ENCODE assay signal across 2 cellular contexts in genomic region chr15:31086344-31086743, GRCh38.
TF ChIP-seq lines count a peak whose summit lies in the region.

No MANE protein-coding gene starts in this region.

TF ChIP-seq in GM23338, 12 proteins besides CTCF, POLR2A, EP300 and RAD21:
- TF ChIP-seq ZNF114 (CRISPR knock-in tag; IDR thresholded peaks at IDR 0.05), result no peak
- no peak for TF ChIP-seq CREB1 (CRISPR knock-in tag; IDR thresholded peaks at IDR 0.05; ENCODE audit: low read depth)
- no peak for TF ChIP-seq ETS1 (IDR thresholded peaks at IDR 0.05)
- no peak for TF ChIP-seq EZH2 (IDR thresholded peaks at IDR 0.05; ENCODE audit: low read depth, unreplicated experiment)
- TF ChIP-seq STAT1 (IDR thresholded peaks at IDR 0.05; ENCODE audit: unreplicated experiment), result no peak
- TF ChIP-seq POLR2AphosphoS5 (IDR thresholded peaks at IDR 0.05; ENCODE audit: low read depth), result no peak
- TF ChIP-seq ZNF331 (CRISPR knock-in tag; IDR thresholded peaks at IDR 0.05; ENCODE audit: low read depth), result no peak
- no peak for TF ChIP-seq NANOG (IDR thresholded peaks at IDR 0.05; ENCODE audit: borderline replicate concordance)
- no peak for TF ChIP-seq JUNB (IDR thresholded peaks at IDR 0.05; ENCODE audit: unreplicated experiment)
- TF ChIP-seq EZH2phosphoT487 (IDR thresholded peaks at IDR 0.05; ENCODE audit: unreplicated experiment), result no peak
- TF ChIP-seq REST (IDR thresholded peaks at IDR 0.05; ENCODE audit: unreplicated experiment), result no peak
- TF ChIP-seq ZNF462 (CRISPR knock-in tag; IDR thresholded peaks at IDR 0.05), result no peak

TF ChIP-seq in H1, 55 proteins besides CTCF, POLR2A, EP300 and RAD21:
- TF ChIP-seq CHD1 (IDR thresholded peaks at IDR 0.05; ENCODE audit: low read depth, low read length), result no peak
- TF ChIP-seq TAF1 (IDR thresholded peaks at IDR 0.05; ENCODE audit: low read depth, low read length), result no peak
- TF ChIP-seq POLR2AphosphoS5 (IDR thresholded peaks at IDR 0.05; ENCODE audit: low read depth, low read length), result no peak
- TF ChIP-seq MAFK (IDR thresholded peaks at IDR 0.05; ENCODE audit: low read depth, low read length), result no peak
- TF ChIP-seq BCL11A (IDR thresholded peaks at IDR 0.05; ENCODE audit: low read depth in 2 of 2, low read length in 2 of 2), result no peak
- TF ChIP-seq KDM1A (IDR thresholded peaks at IDR 0.05; ENCODE audit: borderline replicate concordance, low read length), result no peak
- TF ChIP-seq CEBPB (IDR thresholded peaks at IDR 0.05; ENCODE audit: low read depth, low read length), result no peak
- TF ChIP-seq EZH2 (IDR thresholded peaks at IDR 0.05; ENCODE audit: low read depth, low read length, severe bottlenecking), result no peak
- no peak for TF ChIP-seq CHD7 (IDR thresholded peaks at IDR 0.05; ENCODE audit: insufficient replicate concordance, low read length)
- TF ChIP-seq TBP (IDR thresholded peaks at IDR 0.05; ENCODE audit: low read depth, low read length), result no peak
- no peak for TF ChIP-seq CBX5 (IDR thresholded peaks at IDR 0.05; ENCODE audit: low read depth, low read length)
- no peak for TF ChIP-seq KDM4A (IDR thresholded peaks at IDR 0.05; ENCODE audit: low read depth, low read length, severe bottlenecking)
- no peak for TF ChIP-seq KDM5A (IDR thresholded peaks at IDR 0.05; ENCODE audit: low read length)
- no peak for TF ChIP-seq JUND (IDR thresholded peaks at IDR 0.05; ENCODE audit: low read length)
